ENCODE assay signal across 13 cellular contexts in the genomic region with DNA sequence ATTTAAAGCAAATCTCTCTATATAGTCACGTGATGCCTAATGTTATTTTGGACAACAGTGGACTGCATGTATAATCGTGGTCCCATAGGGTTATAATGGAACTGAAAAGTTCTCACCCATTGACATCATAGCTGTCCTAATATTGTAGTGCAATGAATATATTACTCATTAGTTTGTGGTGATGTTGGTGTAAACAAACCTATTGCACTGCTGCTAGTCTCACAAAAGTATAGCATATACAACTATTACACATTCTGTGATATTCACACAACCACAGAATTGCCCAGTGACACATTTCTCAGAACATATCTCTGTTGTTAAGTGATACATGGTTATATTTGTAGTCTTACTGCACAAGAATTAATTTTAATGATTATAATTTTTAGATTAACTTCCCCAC. TPM values are rescaled to one million over a fixed set of nuclear protein-coding genes. Genes with fewer than 3 reads are reported as not detected.
A peak's percentile ranks its signal among the peaks of the same experiment; 100 is the strongest.
DNase-seq lines count a peak whose midpoint lies in the region; ATAC-seq and TF ChIP-seq lines count a peak whose summit lies in the region.
"Had no signal": no experiment of that assay in that cellular context is flagged by ENCODE, and none has a peak within 500 bp of the region (broad histone marks: within the 10 kb centered on the region; RNA-seq: fewer than 3 reads in every experiment).

No MANE protein-coding gene starts in this region.

- no peaks in the 10 kb centered on the region for H3K9me3 Mint-ChIP-seq in stimulated activated naive CD8-positive, alpha-beta T cell treated with anti-CD3 and anti-CD28 coated beads, Interleukin-15, amount 100 ng/mL, for 72 hours
- H3K9me3 Mint-ChIP-seq in CD14-positive monocyte = peaks cover 0 to 3% (median 0%) of the 10 kb centered on the region in 7 donors
- H3K9me3 Mint-ChIP-seq: CD4-positive, alpha-beta T cell; IgD-negative memory B cell had no signal

- H3K36me3 Mint-ChIP-seq in CD14-positive monocyte = peaks cover 34 to 37% of the 10 kb centered on the region in 2 donors

- DNase-seq in stimulated activated naive CD8-positive, alpha-beta T cell treated with anti-CD3 and anti-CD28 coated beads, Interleukin-15, amount 100 ng/mL, for 72 hours = no peak
- DNase-seq in stimulated activated naive CD8-positive, alpha-beta T cell treated with anti-CD3 and anti-CD28 coated beads, Interleukin-15, Interleukin-2, amounts not matched to agents 100 U/mL and 50 U/mL, for 24 hours = no peak
- peak; percentile 34 for DNase-seq in amniotic epithelial cell (ENCODE audit: low read depth)
- DNase-seq in iris pigment epithelial cell (ENCODE audit: low read depth) = peak; percentile 23
- DNase-seq in CD14-positive monocyte (ENCODE audit: low spot score) = no peak
- no peak for DNase-seq in NCI-H2029 (lab: John Stamatoyannopoulos, UW)
- DNase-seq: ACHN; Calu3; CD4-positive, alpha-beta T cell; DMS 273 treated with DMSO at 0.1 percent for 48 hours; KG1 had no signal

- H3K27me3 Mint-ChIP-seq in stimulated activated naive CD8-positive, alpha-beta T cell treated with anti-CD3 and anti-CD28 coated beads, Interleukin-15, amount 100 ng/mL, for 72 hours = no peaks in the 10 kb centered on the region
- no peaks in the 10 kb centered on the region for H3K27me3 Mint-ChIP-seq in CD14-positive monocyte (ENCODE audit: low read depth in 3 of 3)
- H3K27me3 Mint-ChIP-seq: CD4-positive, alpha-beta T cell; IgD-negative memory B cell had no signal

- intact Hi-C loops in CD14-positive monocyte (cut with micrococcal nuclease) = no loop called here

- no peaks in the 10 kb centered on the region for H3K4me1 Mint-ChIP-seq in stimulated activated naive CD8-positive, alpha-beta T cell treated with anti-CD3 and anti-CD28 coated beads, Interleukin-15, amount 100 ng/mL, for 72 hours
- no peaks in the 10 kb centered on the region for H3K4me1 Mint-ChIP-seq in CD14-positive monocyte

- peak; percentile 43 for ATAC-seq in stimulated activated naive CD8-positive, alpha-beta T cell treated with anti-CD3 and anti-CD28 coated beads, Interleukin-15, amount 100 ng/mL, for 72 hours
- ATAC-seq in stimulated activated naive CD8-positive, alpha-beta T cell treated with anti-CD3 and anti-CD28 coated beads, Interleukin-15, Interleukin-2, amounts not matched to agents 100 U/mL and 50 U/mL, for 24 hours = no peak
- ATAC-seq in GM21717 (IDR thresholded peaks at IDR 0.05; ENCODE audit: unreplicated experiment) = no peak

- H3K27ac Mint-ChIP-seq in stimulated activated naive CD8-positive, alpha-beta T cell treated with anti-CD3 and anti-CD28 coated beads, Interleukin-15, amount 100 ng/mL, for 72 hours = no peak overlapping the region
- H3K27ac Mint-ChIP-seq in CD14-positive monocyte = no peak overlapping the region
- H3K27ac Mint-ChIP-seq: CD4-positive, alpha-beta T cell; IgD-negative memory B cell had no signal

- no peak overlapping the region for H3K4me3 Mint-ChIP-seq in stimulated activated naive CD8-positive, alpha-beta T cell treated with anti-CD3 and anti-CD28 coated beads, Interleukin-15, amount 100 ng/mL, for 72 hours
- H3K4me3 Mint-ChIP-seq in CD14-positive monocyte = no peak overlapping the region
- H3K4me3 Mint-ChIP-seq: CD4-positive, alpha-beta T cell; IgD-negative memory B cell had no signal

- no peak for TF ChIP-seq CTCF in CD14-positive monocyte (IDR thresholded peaks at IDR 0.05)

RNA-seq across cellular contexts. Expression of a gene that starts 37.7 kb away (rescaled TPM):
- polyA plus RNA-seq in CD14-positive monocyte = 1 to 10 TPM; 5.3 to 5.5 TPM

RNA-seq across cellular contexts. Expression of a gene that starts 46.6 kb away (rescaled TPM):
- 10 to 100 TPM; 25.1 to 27.6 TPM for polyA plus RNA-seq in CD14-positive monocyte

Comparison
In these comparisons a context has a peak if more than half of its experiments do, and no peak if none do; other contexts are left out.
1. DNase-seq: peak in amniotic epithelial cell (single experiment) and iris pigment epithelial cell (single experiment); none in stimulated activated naive CD8-positive, alpha-beta T cell treated with anti-CD3 and anti-CD28 coated beads, Interleukin-15, amount 100 ng/mL, for 72 hours (0 of 2), stimulated activated naive CD8-positive, alpha-beta T cell treated with anti-CD3 and anti-CD28 coated beads, Interleukin-15, Interleukin-2, amounts not matched to agents 100 U/mL and 50 U/mL, for 24 hours (single experiment), CD14-positive monocyte (single experiment) and NCI-H2029 (single experiment).